8 cellular contexts compared by ENCODE assay signal in genomic region chr10:113854757-113855626, GRCh38. TPM values are rescaled to one million over a fixed set of nuclear protein-coding genes. Genes with fewer than 3 reads are reported as not detected.
DNase-seq lines count a peak whose midpoint lies in the region; ATAC-seq and TF ChIP-seq lines count a peak whose summit lies in the region.

No MANE protein-coding gene starts in this region.

- no peaks in the 10 kb centered on the region for H3K27me3 Mint-ChIP-seq in natural killer cell (ENCODE audit: low read depth in 2 of 2)

- peak; percentile 37 for ATAC-seq in GM18511 (IDR thresholded peaks at IDR 0.05; ENCODE audit: unreplicated experiment)
- peak; percentile 36 for ATAC-seq in HG02981 (IDR thresholded peaks at IDR 0.05; ENCODE audit: unreplicated experiment)
- peak; percentile 56 to 76 (median 69) for ATAC-seq in natural killer cell
- no peak for ATAC-seq in thoracic aorta (ENCODE audit: insufficient number of reproducible peaks, low FRiP score, low read depth)

- BruUV-seq in OCI-LY7 (replicated peaks; lab: Mats Ljungman, UMichigan): no TSS peak

- no peaks in the 10 kb centered on the region for H3K9me2 ChIP-seq in OCI-LY7 (ENCODE audit: insufficient read depth, low read length)

- H3K9me3 ChIP-seq in OCI-LY7 (ENCODE audit: low read length) (no peaks in the 10 kb centered on the region), thoracic aorta (no peaks in the 10 kb centered on the region)

- peak overlapping the region; percentile 97 for H3K4me3 Mint-ChIP-seq in natural killer cell

- intact Hi-C loops in OCI-LY7 (cut with micrococcal nuclease; ENCODE audit: unreplicated experiment) (loop anchor here (2.0 to 10.0 kb wide), 7 partner anchors 106 to 670 kb away; partner anchors contain the start of gene CCDC186), natural killer cell (cut with micrococcal nuclease) (loop anchor here (2.0 kb wide), 1 partner anchor 320 kb away; the partner anchor contains the start of gene CCDC186)

- H3K36me3 Mint-ChIP-seq in natural killer cell: peaks cover 7% of the 10 kb centered on the region

- peak overlapping the region; percentile 92 to 96 for H3K27ac Mint-ChIP-seq in natural killer cell

- H3K4me1 ChIP-seq in OCI-LY7 (ENCODE audit: insufficient read depth, low read length, poor library complexity, severe bottlenecking): peaks cover 65% of the 10 kb centered on the region
- peaks cover 11 to 36% of the 10 kb centered on the region in 2 donors for H3K4me1 ChIP-seq in thoracic aorta (ENCODE audit: control insufficient read depth in 1 of 2, low read depth in 2 of 2)

- H2AFZ ChIP-seq in OCI-LY7 (ENCODE audit: low read length): peak overlapping the region; percentile 98

- CTCF ChIA-PET in OCI-LY7 (lab: Charles Lee; ENCODE audit: unreplicated experiment): no interaction called here

- TF ChIP-seq CTCF in AG10803 (conservative IDR thresholded peaks at IDR 0.05; ENCODE audit: low read length) (peak; percentile 8; the same call in 1 of the 2 replicates), OCI-LY7 (conservative IDR thresholded peaks at IDR 0.05; ENCODE audit: low read length) (peak; percentile 37; the same call in 1 of the 2 replicates), fibroblast of pulmonary artery (IDR thresholded peaks at IDR 0.05; ENCODE audit: low read length, missing control alignments) (no peak), natural killer cell (IDR thresholded peaks at IDR 0.05) (no peak), thoracic aorta (IDR thresholded peaks at IDR 0.05) (peak; percentile 28)

- POLR2A ChIA-PET in OCI-LY7 (lab: Charles Lee): interaction anchor here (0.9 kb wide), 1 partner anchor 106 kb away, joined by 3 read pairs; no protein-coding TSS in a partner anchor

- no peaks in the 10 kb centered on the region for H3K9me3 Mint-ChIP-seq in natural killer cell

- H3K4me3 ChIP-seq in AG10803 (ENCODE audit: low read length) (peak overlapping the region; percentile 84), OCI-LY7 (ENCODE audit: low read depth, low read length, poor library complexity, severe bottlenecking) (peak overlapping the region; percentile 98), fibroblast of pulmonary artery (replicated peaks; ENCODE audit: low read depth, low read length) (peak overlapping the region; percentile 85), thoracic aorta (peak overlapping the region; percentile 98)

- DNase-seq in AG10803 (ENCODE audit: low read depth): peak; percentile 47
- DNase-seq in OCI-LY7 (ENCODE audit: low spot score): peak; percentile 67
- DNase-seq in activated T-helper 9 cell treated with anti-CD3 and anti-CD28 coated beads, Interleukin-2, amount 50 U/mL, for 16 hours (ENCODE audit: low read depth): peak; percentile 19
- DNase-seq in fibroblast of pulmonary artery (ENCODE audit: low read depth): peak; percentile 54
- DNase-seq in natural killer cell: peak; percentile 50
- no peak for DNase-seq in thoracic aorta (ENCODE audit: low spot score)

- peaks cover 93% of the 10 kb centered on the region for H3K79me2 ChIP-seq in OCI-LY7 (ENCODE audit: insufficient read depth, low read depth, low read length)

- H3K27me3 ChIP-seq in thoracic aorta (replicated peaks; ENCODE audit: insufficient read depth): no peaks in the 10 kb centered on the region

- peaks cover 32 to 33% of the 10 kb centered on the region in 2 donors for H3K4me1 Mint-ChIP-seq in natural killer cell

- H3K4me2 ChIP-seq in OCI-LY7 (ENCODE audit: low read length): peak overlapping the region; percentile 98

- H3K36me3 ChIP-seq in OCI-LY7 (ENCODE audit: insufficient read depth, low read length) (peaks cover 24% of the 10 kb centered on the region), thoracic aorta (no peaks in the 10 kb centered on the region)

- peak overlapping the region; percentile 76 for H3K27ac ChIP-seq in OCI-LY7 (ENCODE audit: low read depth, low read length, poor library complexity, severe bottlenecking)
- H3K27ac ChIP-seq in thoracic aorta: peak overlapping the region; percentile 84 to 89

- 0 out of 2 replicates have a peak, but pooled peaks cover 24% of the 10 kb centered on the region for H4K20me1 ChIP-seq in OCI-LY7 (ENCODE audit: insufficient read depth, low read length)

RNA-seq across cellular contexts. Expression of gene NHLRC2, which starts 0.5 kb away (rescaled TPM):
- 28.6 and 64.1 TPM in 2 replicates for total RNA-seq in OCI-LY7 (2014; rRNA removed; shearing (Covaris generic))
- 44.5 and 49.0 TPM in 2 replicates for total RNA-seq in OCI-LY7 (2022)
- 10 to 100 TPM; 19.0 to 24.7 (median 22.4) TPM for total RNA-seq in natural killer cell
- total RNA-seq in thoracic aorta: 10 to 100 TPM; 21.9 to 56.5 TPM

RNA-seq across cellular contexts. Expression of gene DCLRE1A, which starts 1.1 kb away (rescaled TPM):
- 11.5 and 12.3 TPM in 2 replicates for total RNA-seq in OCI-LY7 (2014; rRNA removed; shearing (Covaris generic))
- total RNA-seq in OCI-LY7 (2022) (18.1 and 18.4 TPM in 2 replicates), natural killer cell (1 to 10 TPM; 4.4 to 5.9 (median 5.2) TPM), thoracic aorta (1 to 10 TPM; 3.2 to 4.2 TPM)

Comparison
In these comparisons a context has a peak if more than half of its experiments do, and no peak if none do; other contexts are left out.
1. CTCF ChIP-seq: peak in AG10803 (single experiment), OCI-LY7 (single experiment) and thoracic aorta (single experiment); none in fibroblast of pulmonary artery (single experiment) and natural killer cell (single experiment).
2. Peak in every context shown above with its lines, with median percentiles within 50 percentile points of each other: H3K4me3 ChIP-seq.